ENCODE assay signal across 14 cellular contexts in genomic region chr1:23120383-23120782, GRCh38. TPM values are rescaled to one million over a fixed set of nuclear protein-coding genes. Genes with fewer than 3 reads are reported as not detected.
A peak's percentile ranks its signal among the peaks of the same experiment; 100 is the strongest.
DNase-seq lines count a peak whose midpoint lies in the region; ATAC-seq, FAIRE-seq and TF ChIP-seq lines count a peak whose summit lies in the region.
"Had no signal": no experiment of that assay in that cellular context is flagged by ENCODE, and none has a peak within 500 bp of the region (broad histone marks: within the 10 kb centered on the region; RNA-seq: fewer than 3 reads in every experiment).

No MANE protein-coding gene starts in this region.

- in situ Hi-C loops in K562 (cut with MboI): no loop called here

- no peak for ATAC-seq in A549
- ATAC-seq in CD4-positive, CD25-positive, alpha-beta regulatory T cell (ENCODE audit: low read depth in 2 of 2): no peak
- peak; percentile 18 for ATAC-seq in K562
- no peak for ATAC-seq in natural killer cell treated with Interleukin-12 subunit alpha and Interleukin-12 subunit beta and Interleukin-15 and Interleukin-18, amount 100 ng/mL, for 72 hours
- ATAC-seq in HG03025 (IDR thresholded peaks at IDR 0.05; ENCODE audit: low FRiP score, unreplicated experiment): no peak
- ATAC-seq: HepG2 had no signal

- no peaks in the 10 kb centered on the region for H3K36me3 Mint-ChIP-seq in CD4-positive, CD25-positive, alpha-beta regulatory T cell
- H3K36me3 Mint-ChIP-seq in natural killer cell treated with Interleukin-12 subunit alpha and Interleukin-12 subunit beta and Interleukin-15 and Interleukin-18, amount 100 ng/mL, for 72 hours: peaks cover 7% of the 10 kb centered on the region
- H3K36me3 Mint-ChIP-seq in Calu3 (ENCODE audit: insufficient read depth, unreplicated experiment): no peaks in the 10 kb centered on the region

- TF ChIP-seq POLR2A in A549 (IDR thresholded peaks at IDR 0.05; ENCODE audit: low read length): no peak
- TF ChIP-seq POLR2A in K562 (conservative IDR thresholded peaks at IDR 0.05): no peak

- BruUV-seq in K562 (replicated peaks; lab: Mats Ljungman, UMichigan) (no TSS peak), Calu3 (replicated peaks; lab: Mats Ljungman, UMichigan) (no TSS peak)

- TF ChIP-seq CTCF in A549 (IDR thresholded peaks at IDR 0.05) (no peak), K562 (IDR thresholded peaks at IDR 0.05 in 2 of 3, conservative IDR thresholded peaks at IDR 0.05 in 1 of 3; ENCODE audit: insufficient read depth in 2 of 3, low read depth in 1 of 3, low read length in 3 of 3) (no peak), Calu3 (IDR thresholded peaks at IDR 0.05; ENCODE audit: unreplicated experiment) (no peak)

- no peaks in the 10 kb centered on the region for H3K27me3 ChIP-seq in CD4-positive, CD25-positive, alpha-beta regulatory T cell (ENCODE audit: control insufficient read depth, insufficient read depth, low read length)
- H3K27me3 ChIP-seq in K562 (ENCODE audit: control insufficient read depth in 2 of 2, insufficient read depth in 2 of 2, low read length in 2 of 2): no peaks in the 10 kb centered on the region

- H3K4me2 ChIP-seq in A549 (peak overlapping the region; percentile 62; the same call in 1 of the 3 replicates), K562 (ENCODE audit: insufficient read depth, low read length) (peak overlapping the region; percentile 87; the same call in 1 of the 2 replicates)

- peaks cover 40 to 76% (median 56%) of the 10 kb centered on the region in 4 donors for H3K4me1 Mint-ChIP-seq in CD4-positive, CD25-positive, alpha-beta regulatory T cell
- peaks cover 52 to 62% of the 10 kb centered on the region in 2 donors for H3K4me1 Mint-ChIP-seq in natural killer cell treated with Interleukin-12 subunit alpha and Interleukin-12 subunit beta and Interleukin-15 and Interleukin-18, amount 100 ng/mL, for 72 hours (ENCODE audit: low read depth in 2 of 2)
- peaks cover 22% of the 10 kb centered on the region for H3K4me1 Mint-ChIP-seq in Calu3 (ENCODE audit: low read depth, unreplicated experiment)

- DNase-seq in A549 (ENCODE audit: low read depth in 1 of 2, low spot score in 1 of 2) (no peak), K562 (ENCODE audit: extremely low read depth in 1 of 4, low spot score in 3 of 4) (no peak), Calu3 (no peak), COR-L47 (lab: John Stamatoyannopoulos, UW) (no peak)
- DNase-seq in CD4-positive, CD25-positive, alpha-beta regulatory T cell: no peak
- DNase-seq in natural killer cell treated with Interleukin-12 subunit alpha and Interleukin-12 subunit beta and Interleukin-15 and Interleukin-18, amount 100 ng/mL, for 72 hours (ENCODE audit: low spot score): no peak
- DNase-seq: Karpas-422, NCI-H1105 treated with DMSO at 0.1 percent for 48 hours, NCI-H187, NCI-H748 treated with DMSO at 0.1 percent for 48 hours, Right ventricle myocardium superior had no signal

- CTCF ChIA-PET in A549 (lab: Yijun Ruan, JAX): interaction anchor here (1.6 kb wide), 1 partner anchor 11 kb away, joined by 4 read pairs; no protein-coding TSS in a partner anchor
- CTCF ChIA-PET in K562 (lab: Yijun Ruan, JAX; ENCODE audit: low intra/inter-chr PET ratio): no interaction called here
- CTCF ChIA-PET in Calu3 (lab: Charles Lee): no interaction called here

- WGBS in A549 (ENCODE audit: missing lambda C conversion rate): 90% methylated on average over 3 of the region's 3 CpGs
- 81% methylated on average over 3 of the region's 3 CpGs for WGBS in K562 (ENCODE audit: insufficient coverage, low coverage, missing lambda C conversion rate)

- H4K20me1 ChIP-seq in K562 (replicated peaks; ENCODE audit: control insufficient read depth, insufficient read depth, low read length): no peaks in the 10 kb centered on the region

- FAIRE-seq in A549 (lab: Jason Lieb, UNC): no peak
- FAIRE-seq in K562 (lab: Jason Lieb, UNC): no peak
- FAIRE-seq: HepG2 had no signal

- H3K9me3 ChIP-seq in A549 (no peaks in the 10 kb centered on the region), K562 (replicated peaks; ENCODE audit: control insufficient read depth, insufficient read depth, low read depth, low read length) (no peaks in the 10 kb centered on the region)
- no peaks in the 10 kb centered on the region for H3K9me3 ChIP-seq in CD4-positive, CD25-positive, alpha-beta regulatory T cell (ENCODE audit: control insufficient read depth in 2 of 2, low read length in 2 of 2)

- peaks cover 65% of the 10 kb centered on the region for H3K4me1 ChIP-seq in A549
- peaks cover 27% of the 10 kb centered on the region for H3K4me1 ChIP-seq in CD4-positive, CD25-positive, alpha-beta regulatory T cell (ENCODE audit: control insufficient read depth, insufficient read depth, low read length, poor library complexity, severe bottlenecking)
- peaks cover 26 to 46% of the 10 kb centered on the region in 2 experiments for H3K4me1 ChIP-seq in K562 (replicated peaks in 1 of 2; ENCODE audit: control insufficient read depth in 2 of 2, insufficient read depth in 2 of 2, low read length in 2 of 2)

- H3K79me2 ChIP-seq in K562 (ENCODE audit: control insufficient read depth, insufficient read depth, low read length): peaks cover 68% of the 10 kb centered on the region

- H3K36me3 ChIP-seq in CD4-positive, CD25-positive, alpha-beta regulatory T cell (ENCODE audit: control insufficient read depth, insufficient read depth, low read length): no peaks in the 10 kb centered on the region
- H3K36me3 ChIP-seq in K562 (ENCODE audit: control insufficient read depth, insufficient read depth, low read length): no peaks in the 10 kb centered on the region

- H3K27ac ChIP-seq in A549 (0 out of 6 replicates have a peak overlapping the region, but pooled peaks of 1 of the 2 experiments have one; percentile 34), K562 (ENCODE audit: extremely low read depth, low read depth, low read length) (peak overlapping the region; percentile 87; the same call in 2 of the 3 replicates)
- H3K27ac ChIP-seq in CD4-positive, CD25-positive, alpha-beta regulatory T cell (ENCODE audit: insufficient read depth, low read length, poor library complexity, severe bottlenecking): peak overlapping the region; percentile 79

- no peaks in the 10 kb centered on the region for H3K9me1 ChIP-seq in K562 (ENCODE audit: control insufficient read depth, insufficient read depth, low read length)

- peak overlapping the region in 1 of 2 experiments; percentile 86; a peak in 2 of 4 replicates for H3K9ac ChIP-seq in K562 (ENCODE audit: insufficient read depth in 1 of 2, low read depth in 2 of 2, low read length in 2 of 2)

- POLR2A ChIA-PET in A549 (lab: Yijun Ruan, JAX) (no interaction called here), K562 (lab: Yijun Ruan, JAX) (interaction anchor here (0.9 to 5.2 kb wide), 8 partner anchors 12 to 74 kb away, joined by 3 to 25 read pairs (median 4); no protein-coding TSS in a partner anchor)

- intact Hi-C loops in K562 (cut with micrococcal nuclease) (no loop called here), Calu3 (cut with micrococcal nuclease; ENCODE audit: unreplicated experiment) (no loop called here)

- peak overlapping the region; percentile 84; the same call in 1 of the 2 replicates for H2AFZ ChIP-seq in K562 (ENCODE audit: low read depth, low read length)

- no peaks in the 10 kb centered on the region for H3K27me3 Mint-ChIP-seq in CD4-positive, CD25-positive, alpha-beta regulatory T cell
- H3K27me3 Mint-ChIP-seq in natural killer cell treated with Interleukin-12 subunit alpha and Interleukin-12 subunit beta and Interleukin-15 and Interleukin-18, amount 100 ng/mL, for 72 hours: no peaks in the 10 kb centered on the region
- no peaks in the 10 kb centered on the region for H3K27me3 Mint-ChIP-seq in Calu3 (ENCODE audit: unreplicated experiment)
- H3K27me3 Mint-ChIP-seq: B cell had no signal

- H3K4me3 Mint-ChIP-seq in CD4-positive, CD25-positive, alpha-beta regulatory T cell: peak overlapping the region in 2 of 4 donors; percentile 6 to 24
- no peak overlapping the region for H3K4me3 Mint-ChIP-seq in natural killer cell treated with Interleukin-12 subunit alpha and Interleukin-12 subunit beta and Interleukin-15 and Interleukin-18, amount 100 ng/mL, for 72 hours
- H3K4me3 Mint-ChIP-seq in Calu3 (ENCODE audit: low read depth, unreplicated experiment): no peak overlapping the region

- TF ChIP-seq EP300 in A549 (IDR thresholded peaks at IDR 0.05) (no peak), K562 (IDR thresholded peaks at IDR 0.05; ENCODE audit: low read length) (no peak)

- no peaks in the 10 kb centered on the region for H3K9me3 Mint-ChIP-seq in CD4-positive, CD25-positive, alpha-beta regulatory T cell
- H3K9me3 Mint-ChIP-seq in natural killer cell treated with Interleukin-12 subunit alpha and Interleukin-12 subunit beta and Interleukin-15 and Interleukin-18, amount 100 ng/mL, for 72 hours: no peaks in the 10 kb centered on the region
- no peaks in the 10 kb centered on the region for H3K9me3 Mint-ChIP-seq in Calu3 (ENCODE audit: low read depth, unreplicated experiment)

- TF ChIP-seq RAD21 in A549 (conservative IDR thresholded peaks at IDR 0.05 in 1 of 2, IDR thresholded peaks at IDR 0.05 in 1 of 2) (no peak), K562 (CRISPR knock-in tag; conservative IDR thresholded peaks at IDR 0.05 in 1 of 2, IDR thresholded peaks at IDR 0.05 in 1 of 2) (no peak)

- H3K27ac Mint-ChIP-seq in CD4-positive, CD25-positive, alpha-beta regulatory T cell: peak overlapping the region in 1 of 3 donors; percentile 96
- H3K27ac Mint-ChIP-seq in natural killer cell treated with Interleukin-12 subunit alpha and Interleukin-12 subunit beta and Interleukin-15 and Interleukin-18, amount 100 ng/mL, for 72 hours: peak overlapping the region; percentile 86 to 96
- no peak overlapping the region for H3K27ac Mint-ChIP-seq in Calu3 (ENCODE audit: unreplicated experiment)
- H3K27ac Mint-ChIP-seq: B cell had no signal

- H3K4me3 ChIP-seq in A549: no peak overlapping the region
- no peak overlapping the region for H3K4me3 ChIP-seq in CD4-positive, CD25-positive, alpha-beta regulatory T cell (ENCODE audit: low read depth, low read length)
- no peak overlapping the region for H3K4me3 ChIP-seq in K562

RNA-seq across cellular contexts. Expression of gene LUZP1, which starts 48.3 kb away (rescaled TPM):
- polyA plus RNA-seq in A549 (2011; rRNA removed) (18.3 and 26.2 TPM in 2 replicates), A549 (2017; fragmentation: RNase III; extraction: RNeasy Plus Mini Kit Qiagen cat#74134 plus additional on column Dnase treatment) (17.9 to 18.2 TPM (median 18.0 TPM) in 3 replicates), K562 (2011; rRNA removed) (10.0 and 11.2 TPM in 2 replicates), K562 (2014; fragmentation: Illumina TruSeq; extraction: Trizol) (14.2 and 14.7 TPM in 2 replicates), K562 (2014; fragmentation: Nextera tagmentation; extraction: Ambion mirVana) (10 to 100 TPM in 1 of 2 experiments, 1 to 10 TPM in 1; 6.5 to 11.8 TPM), K562 (2014; rRNA removed) (6.8 and 7.7 TPM in 2 replicates)
- 4.7 and 6.1 TPM in 2 replicates for polyA plus RNA-seq in A549 (2012; cell fraction: cytosol; rRNA removed)
- 8.1 and 10.5 TPM in 2 replicates for polyA plus RNA-seq in A549 (2012; cell fraction: nucleus; rRNA removed)
- polyA minus RNA-seq in A549 (2011; rRNA and poly(A)+ RNA removed): 31.8 and 33.3 TPM in 2 replicates
- total RNA-seq in CD4-positive, CD25-positive, alpha-beta regulatory T cell: 26.7 TPM
- 10 to 100 TPM; 14.9 to 22.4 (median 17.0) TPM for polyA plus RNA-seq in CD4-positive, CD25-positive, alpha-beta regulatory T cell
- 14.5 and 31.1 TPM in 2 replicates for total RNA-seq in K562 (2011; cell fraction: chromatin; rRNA removed; ENCODE audit: low replicate concordance)
- 11.2 and 11.6 TPM in 2 replicates for total RNA-seq in K562 (2011; cell fraction: nucleolus; rRNA removed)
- 13.5 and 13.8 TPM in 2 replicates for total RNA-seq in K562 (2011; cell fraction: nucleoplasm; rRNA removed)
- total RNA-seq in K562 (2014; rRNA removed) (10.2 and 12.4 TPM in 2 replicates), K562 (2014; rRNA removed; fragmentation: Illumina TruSeq; extraction: Trizol) (12.6 and 14.2 TPM in 2 replicates), K562 (2015; rRNA removed; fragmentation: Illumina TruSeq; extraction: Trizol) (13.8 and 15.3 TPM in 2 replicates), K562 (2021) (16.9 and 19.1 TPM in 2 replicates), Calu3 (2022) (17.4 and 19.2 TPM in 2 replicates)
- 6.0 and 7.6 TPM in 2 replicates for polyA plus RNA-seq in K562 (2011; cell fraction: cytosol; rRNA removed)
- 14.3 and 16.7 TPM in 2 replicates for polyA plus RNA-seq in K562 (2011; cell fraction: nucleus; rRNA removed)
- 8.4 and 9.6 TPM in 2 replicates for polyA plus RNA-seq in K562 (2012)
- polyA minus RNA-seq in K562 (2011; rRNA and poly(A)+ RNA removed): 20.6 and 21.8 TPM in 2 replicates
- polyA minus RNA-seq in K562 (2011; cell fraction: cytosol; rRNA and poly(A)+ RNA removed): 11.2 and 12.9 TPM in 2 replicates
- polyA minus RNA-seq in K562 (2011; cell fraction: nucleus; rRNA and poly(A)+ RNA removed): 9.4 and 17.5 TPM in 2 replicates
- total RNA-seq in natural killer cell treated with Interleukin-12 subunit alpha and Interleukin-12 subunit beta and Interleukin-15 and Interleukin-18, amount 100 ng/mL, for 72 hours: 10 to 100 TPM; 42.7 to 43.1 TPM
